17 cellular contexts compared by ENCODE assay signal in the genomic region with DNA sequence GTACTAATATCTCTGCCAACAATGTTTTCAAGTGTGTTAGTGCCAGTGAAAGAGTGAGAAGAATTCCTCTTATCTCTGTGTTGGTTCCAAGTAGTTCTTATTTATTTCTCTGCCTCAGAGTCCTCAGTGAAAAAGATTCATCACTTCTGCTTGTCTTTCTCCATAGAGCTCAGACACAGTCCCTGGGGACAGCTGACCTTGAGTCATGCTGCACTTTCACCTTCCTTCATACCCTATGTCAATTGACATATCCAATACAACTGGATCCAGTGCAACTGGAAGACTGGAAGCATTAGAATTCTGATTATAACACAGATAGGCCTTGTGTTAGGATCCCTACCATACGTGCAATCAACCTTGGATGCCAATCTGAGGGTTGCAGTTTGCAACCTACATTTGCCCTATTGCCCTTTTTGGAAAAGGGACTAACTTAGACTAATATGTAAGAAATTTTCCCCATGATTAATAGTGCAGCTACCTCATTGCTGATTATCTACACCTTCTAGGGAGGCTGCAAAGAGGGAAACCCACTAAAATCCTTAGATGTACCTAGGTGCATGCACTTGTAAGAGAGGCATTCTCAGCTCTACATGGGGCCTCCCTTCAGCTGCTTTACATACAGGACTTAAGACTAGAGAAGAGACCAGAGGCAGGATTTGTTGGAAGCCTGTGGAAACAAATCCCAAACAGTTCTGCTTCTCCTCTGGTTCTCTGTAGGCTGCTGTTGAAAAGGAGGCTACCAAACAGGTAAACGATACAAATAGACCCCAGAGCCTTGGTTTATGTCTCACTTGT.
"Had no signal": no experiment of that assay in that cellular context is flagged by ENCODE, and none has a peak within 500 bp of the region (broad histone marks: within the 10 kb centered on the region; RNA-seq: fewer than 3 reads in every experiment).

No MANE protein-coding gene starts in this region.

- H3K27me3 Mint-ChIP-seq: activated CD8-positive, alpha-beta T cell treated with anti-CD3 and anti-CD28 coated beads for 36 hours; brain had no signal

- ATAC-seq: activated CD8-positive, alpha-beta T cell treated with anti-CD3 and anti-CD28 coated beads for 36 hours; stimulated activated naive CD8-positive, alpha-beta T cell treated with anti-CD3 and anti-CD28 coated beads, Interleukin-15, Interleukin-2, amounts not matched to agents 100 U/mL and 50 U/mL, for 24 hours had no signal

- H3K27ac Mint-ChIP-seq: activated CD8-positive, alpha-beta T cell treated with anti-CD3 and anti-CD28 coated beads for 36 hours; activated naive CD4-positive, alpha-beta T cell treated with anti-CD3 and anti-CD28 coated beads for 36 hours; activated T-cell treated with anti-CD3 and anti-CD28 coated beads, Interleukin-2, amount 50 U/mL, for 24 hours; activated T-helper 2 cell treated with anti-CD3 and anti-CD28 coated beads, Interferon-gamma antibody, Interleukin-2, Interleukin-4, amounts not matched to agents 10 μg/mL and 5 μg/mL and 100 μg/mL, durations not matched to agents 14 hours and 24 hours and 36 hours; mesothelial cell of epicardium; nephron had no signal

- H3K4me3 Mint-ChIP-seq: activated CD8-positive, alpha-beta T cell treated with anti-CD3 and anti-CD28 coated beads for 36 hours; activated naive CD4-positive, alpha-beta T cell treated with anti-CD3 and anti-CD28 coated beads for 36 hours; activated T-cell treated with anti-CD3 and anti-CD28 coated beads, Interleukin-2, amount 50 U/mL, for 24 hours; brain; mesothelial cell of epicardium; nephron had no signal

- DNase-seq: activated CD4-positive, alpha-beta T cell treated with anti-CD3 and anti-CD28 coated beads for 48 hours; activated CD4-positive, CD25-positive, alpha-beta regulatory T cell; activated CD8-positive, alpha-beta T cell treated with anti-CD3 and anti-CD28 coated beads for 36 hours; activated naive CD4-positive, alpha-beta T cell treated with anti-CD3 and anti-CD28 coated beads for 36 hours; activated T-cell treated with anti-CD3 and anti-CD28 coated beads, Interleukin-2, amount 50 U/mL, for 24 hours; caudate nucleus; foreskin melanocyte; hypothalamus; occipital lobe; retina; stimulated activated CD4-positive, alpha-beta T cell treated with anti-CD3 and anti-CD28 coated beads, Interleukin-12 subunit alpha, Interleukin-12 subunit beta, amount 100 ng/mL, for 4 hours; stimulated activated CD4-positive, alpha-beta T cell treated with anti-CD3 and anti-CD28 coated beads, Interleukin-2, amount 100 ng/mL, for 24 hours; stimulated activated naive CD8-positive, alpha-beta T cell treated with anti-CD3 and anti-CD28 coated beads, Interleukin-15, Interleukin-2, amounts not matched to agents 100 U/mL and 50 U/mL, for 24 hours had no signal

- H3K9me3 Mint-ChIP-seq: activated T-helper 2 cell treated with anti-CD3 and anti-CD28 coated beads, Interferon-gamma antibody, Interleukin-2, Interleukin-4, amounts not matched to agents 10 μg/mL and 5 μg/mL and 100 μg/mL, durations not matched to agents 14 hours and 24 hours and 36 hours; brain; nephron had no signal
